28 cellular contexts compared by ENCODE assay signal in genomic region chr11:42827845-42828244, GRCh38.
"Had no signal": no experiment of that assay in that cellular context is flagged by ENCODE, and none has a peak within 500 bp of the region (broad histone marks: within the 10 kb centered on the region; RNA-seq: fewer than 3 reads in every experiment).

No MANE protein-coding gene starts in this region.

- H3K27ac Mint-ChIP-seq: stimulated activated effector memory CD8-positive, alpha-beta T cell treated with anti-CD3 and anti-CD28 coated beads, Interleukin-12 subunit alpha, Interleukin-12 subunit beta, amount 100 ng/mL, for 72 hours; stimulated activated memory B cell treated with anti-CD40 and anti-IgM and Interleukin-4, amounts not matched to agents 10 μg/mL and 1 μg/mL and 100 μg/mL, for 72 hours; stimulated activated naive B cell treated with anti-CD40 and anti-IgM and Interleukin-4, amounts not matched to agents 10 μg/mL and 1 μg/mL and 100 μg/mL, for 72 hours; stimulated activated naive CD8-positive, alpha-beta T cell treated with anti-CD3 and anti-CD28 coated beads, Interleukin-15, amount 100 ng/mL, for 72 hours; stimulated activated naive CD8-positive, alpha-beta T cell treated with anti-CD3 and anti-CD28 coated beads, Interleukin-15, Interleukin-2, amounts not matched to agents 100 ng/mL and 50 ng/mL, for 24 hours; type B pancreatic cell had no signal

- H3K27me3 ChIP-seq: stomach, suprapubic skin, testis, thyroid gland, tibial artery, tibial nerve, transverse colon, upper lobe of left lung, upper lobe of right lung, uterus, vagina had no signal

- H3K4me3 ChIP-seq: stomach, suprapubic skin, testis, thoracic aorta, thyroid gland, tibial artery, tibial nerve, transverse colon, upper lobe of left lung, upper lobe of right lung, uterus, vagina had no signal

- H3K4me1 Mint-ChIP-seq: stimulated activated effector memory CD8-positive, alpha-beta T cell treated with anti-CD3 and anti-CD28 coated beads, Interleukin-12 subunit alpha, Interleukin-12 subunit beta, amount 100 ng/mL, for 72 hours; stimulated activated memory B cell treated with anti-CD40 and anti-IgM and Interleukin-4, amounts not matched to agents 10 μg/mL and 1 μg/mL and 100 μg/mL, for 72 hours; stimulated activated naive B cell treated with anti-CD40 and anti-IgM and Interleukin-4, amounts not matched to agents 10 μg/mL and 1 μg/mL and 100 μg/mL, for 72 hours; stimulated activated naive CD8-positive, alpha-beta T cell treated with anti-CD3 and anti-CD28 coated beads, Interleukin-15, amount 100 ng/mL, for 72 hours had no signal

- DNase-seq: stimulated activated CD4-positive, alpha-beta T cell treated with anti-CD3 and anti-CD28 coated beads, Interleukin-2, amount 100 ng/mL, for 48 hours; stimulated activated CD4-positive, alpha-beta T cell treated with anti-CD3 and anti-CD28 coated beads, Interleukin-4, amount 100 ng/mL, for 1 hour; stimulated activated CD4-positive, alpha-beta T cell treated with anti-CD3 and anti-CD28 coated beads, Interleukin-4, amount 100 ng/mL, for 24 hours; stimulated activated CD4-positive, alpha-beta T cell treated with anti-CD3 and anti-CD28 coated beads, Interleukin-4, amount 100 ng/mL, for 4 hours; stimulated activated CD8-positive, alpha-beta memory T cell treated with anti-CD3 and anti-CD28 coated beads, Interleukin-4, amount 100 ng/mL, for 48 hours; stimulated activated naive B cell treated with anti-CD40 and anti-IgM and Interleukin-4, amounts not matched to agents 10 μg/mL and 1 μg/mL and 100 μg/mL, for 72 hours; stimulated activated naive CD4-positive, alpha-beta T cell; stimulated activated naive CD4-positive, alpha-beta T cell treated with Interleukin-2 at 50 U/mL for 16 hours; stimulated activated naive CD8-positive, alpha-beta T cell treated with anti-CD3 and anti-CD28 coated beads, Interleukin-15, amount 100 ng/mL, for 72 hours; stimulated activated naive CD8-positive, alpha-beta T cell treated with anti-CD3 and anti-CD28 coated beads, Interleukin-15, Interleukin-2, amounts not matched to agents 100 U/mL and 50 U/mL, for 24 hours; stomach; substantia nigra; testis; thyroid gland; tibial artery; transverse colon; trophoblast cell; upper lobe of left lung; upper lobe of right lung; uterus had no signal

- H3K27ac ChIP-seq: stomach, suprapubic skin, testis, thoracic aorta, thyroid gland, tibial artery, tibial nerve, transverse colon, upper lobe of left lung, upper lobe of right lung, uterus, vagina had no signal

- H3K9me3 Mint-ChIP-seq: stimulated activated memory B cell treated with anti-CD40 and anti-IgM and Interleukin-4, amounts not matched to agents 10 μg/mL and 1 μg/mL and 100 μg/mL, for 72 hours; stimulated activated naive CD8-positive, alpha-beta T cell treated with anti-CD3 and anti-CD28 coated beads, Interleukin-15, amount 100 ng/mL, for 72 hours; stimulated activated naive CD8-positive, alpha-beta T cell treated with anti-CD3 and anti-CD28 coated beads, Interleukin-15, Interleukin-2, amounts not matched to agents 100 ng/mL and 50 ng/mL, for 24 hours; type B pancreatic cell had no signal

- H3K36me3 ChIP-seq: stomach, suprapubic skin, thoracic aorta, thyroid gland, tibial artery, tibial nerve, transverse colon, upper lobe of left lung, upper lobe of right lung, uterus, vagina had no signal

- ATAC-seq: stimulated activated effector memory CD8-positive, alpha-beta T cell treated with anti-CD3 and anti-CD28 coated beads, Interleukin-12 subunit alpha, Interleukin-12 subunit beta, amount 100 ng/mL, for 72 hours; stimulated activated memory B cell treated with anti-CD40 and anti-IgM and Interleukin-4, amounts not matched to agents 10 μg/mL and 1 μg/mL and 100 μg/mL, for 72 hours; stimulated activated naive B cell treated with anti-CD40 and anti-IgM and Interleukin-4, amounts not matched to agents 10 μg/mL and 1 μg/mL and 100 μg/mL, for 72 hours; stimulated activated naive CD8-positive, alpha-beta T cell treated with anti-CD3 and anti-CD28 coated beads, Interleukin-15, amount 100 ng/mL, for 72 hours; stimulated activated naive CD8-positive, alpha-beta T cell treated with anti-CD3 and anti-CD28 coated beads, Interleukin-15, Interleukin-2, amounts not matched to agents 100 U/mL and 50 U/mL, for 24 hours; upper lobe of right lung had no signal

- H3K27me3 Mint-ChIP-seq: stimulated activated memory B cell treated with anti-CD40 and anti-IgM and Interleukin-4, amounts not matched to agents 10 μg/mL and 1 μg/mL and 100 μg/mL, for 72 hours; stimulated activated naive B cell treated with anti-CD40 and anti-IgM and Interleukin-4, amounts not matched to agents 10 μg/mL and 1 μg/mL and 100 μg/mL, for 72 hours; stimulated activated naive CD8-positive, alpha-beta T cell treated with anti-CD3 and anti-CD28 coated beads, Interleukin-15, amount 100 ng/mL, for 72 hours; stimulated activated naive CD8-positive, alpha-beta T cell treated with anti-CD3 and anti-CD28 coated beads, Interleukin-15, Interleukin-2, amounts not matched to agents 100 ng/mL and 50 ng/mL, for 24 hours; type B pancreatic cell had no signal

- H3K9me3 ChIP-seq: stomach, suprapubic skin, testis, thoracic aorta, thyroid gland, tibial artery, tibial nerve, transverse colon, upper lobe of left lung, upper lobe of right lung, uterus, vagina had no signal

- H3K4me1 ChIP-seq: stomach, suprapubic skin, testis, thyroid gland, tibial artery, tibial nerve, transverse colon, upper lobe of left lung, upper lobe of right lung, uterus, vagina had no signal

- H3K36me3 Mint-ChIP-seq: stimulated activated effector memory CD8-positive, alpha-beta T cell treated with anti-CD3 and anti-CD28 coated beads, Interleukin-12 subunit alpha, Interleukin-12 subunit beta, amount 100 ng/mL, for 72 hours; stimulated activated memory B cell treated with anti-CD40 and anti-IgM and Interleukin-4, amounts not matched to agents 10 μg/mL and 1 μg/mL and 100 μg/mL, for 72 hours; stimulated activated naive B cell treated with anti-CD40 and anti-IgM and Interleukin-4, amounts not matched to agents 10 μg/mL and 1 μg/mL and 100 μg/mL, for 72 hours; type B pancreatic cell had no signal

- H3K4me3 Mint-ChIP-seq: stimulated activated effector memory CD8-positive, alpha-beta T cell treated with anti-CD3 and anti-CD28 coated beads, Interleukin-12 subunit alpha, Interleukin-12 subunit beta, amount 100 ng/mL, for 72 hours; stimulated activated memory B cell treated with anti-CD40 and anti-IgM and Interleukin-4, amounts not matched to agents 10 μg/mL and 1 μg/mL and 100 μg/mL, for 72 hours; stimulated activated naive B cell treated with anti-CD40 and anti-IgM and Interleukin-4, amounts not matched to agents 10 μg/mL and 1 μg/mL and 100 μg/mL, for 72 hours; stimulated activated naive CD8-positive, alpha-beta T cell treated with anti-CD3 and anti-CD28 coated beads, Interleukin-15, amount 100 ng/mL, for 72 hours; stimulated activated naive CD8-positive, alpha-beta T cell treated with anti-CD3 and anti-CD28 coated beads, Interleukin-15, Interleukin-2, amounts not matched to agents 100 ng/mL and 50 ng/mL, for 24 hours; type B pancreatic cell had no signal
